ENCODE assay signal across 8 cellular contexts in the genomic region with DNA sequence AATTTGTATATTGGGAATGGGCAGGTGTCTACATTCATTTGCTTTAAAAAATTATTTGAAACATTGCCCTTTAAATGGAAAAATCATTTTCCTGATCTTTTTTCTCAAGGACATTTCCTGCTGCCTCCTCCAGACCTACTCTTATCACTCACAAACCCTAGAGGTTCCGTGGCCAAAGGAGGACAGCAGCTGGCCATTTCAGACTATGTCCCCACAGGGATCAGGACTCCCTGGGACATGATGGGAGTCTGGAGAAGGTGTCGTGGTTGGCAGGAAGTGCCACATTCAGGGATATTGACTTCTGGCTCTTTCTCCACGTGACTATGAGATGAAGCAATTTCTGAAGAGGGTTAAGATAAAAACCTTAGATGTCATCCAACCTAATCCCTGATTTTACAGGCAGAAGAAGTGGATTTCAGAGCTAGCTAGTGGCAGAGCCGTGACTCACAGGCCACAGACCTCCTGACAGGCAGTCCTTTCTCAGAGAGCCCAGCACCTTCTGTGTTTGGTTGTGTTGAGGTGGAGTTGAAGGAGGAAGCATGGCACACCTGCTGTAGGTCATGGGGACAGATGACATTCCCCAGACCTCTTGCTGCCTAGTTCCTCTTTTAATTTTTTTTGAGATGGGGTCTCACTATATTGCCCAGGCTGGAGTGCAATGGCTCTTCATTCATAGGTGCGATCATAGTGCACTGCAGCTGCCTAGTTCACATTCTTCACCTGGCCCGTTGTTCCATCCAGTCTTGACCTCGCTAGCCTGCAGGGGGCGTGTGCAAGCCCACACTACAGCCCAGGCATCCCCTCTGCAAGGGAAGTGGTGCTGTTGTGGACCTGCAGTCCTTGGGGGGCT. TPM values are rescaled to one million over a fixed set of nuclear protein-coding genes. Genes with fewer than 3 reads are reported as not detected.
DNase-seq lines count a peak whose midpoint lies in the region; ATAC-seq and TF ChIP-seq lines count a peak whose summit lies in the region.

No MANE protein-coding gene starts in this region.

- ATAC-seq in foreskin keratinocyte (no peak), upper lobe of left lung (ENCODE audit: low FRiP score in 2 of 2) (no peak)

- H4K20me1 ChIP-seq in OCI-LY7 (ENCODE audit: insufficient read depth, low read length), result no peaks in the 10 kb centered on the region

- intact Hi-C loops in OCI-LY7 (cut with micrococcal nuclease; ENCODE audit: unreplicated experiment) (no loop called here), esophagus muscularis mucosa (cut with DNase I) (no loop called here), vagina (cut with DNase I) (no loop called here)

- TF ChIP-seq CTCF in OCI-LY7 (conservative IDR thresholded peaks at IDR 0.05; ENCODE audit: low read length) (peak; percentile 87), foreskin keratinocyte (conservative IDR thresholded peaks at IDR 0.05) (peak; percentile 60), upper lobe of left lung (IDR thresholded peaks at IDR 0.05) (peak in 4 of 6 experiments; percentile 18 to 27 (median 26)), esophagus muscularis mucosa (IDR thresholded peaks at IDR 0.05) (peak in 1 of 3 experiments; percentile 27), vagina (IDR thresholded peaks at IDR 0.05) (no peak)

- POLR2A ChIA-PET in OCI-LY7 (lab: Charles Lee), result no interaction called here

- H3K79me2 ChIP-seq in OCI-LY7 (ENCODE audit: insufficient read depth, low read depth, low read length), result no peaks in the 10 kb centered on the region

- H3K9me3 ChIP-seq in OCI-LY7 (ENCODE audit: low read length), result no peaks in the 10 kb centered on the region
- no peaks in the 10 kb centered on the region for H3K9me3 ChIP-seq in upper lobe of left lung
- no peaks in the 10 kb centered on the region for H3K9me3 ChIP-seq in esophagus muscularis mucosa
- no peaks in the 10 kb centered on the region for H3K9me3 ChIP-seq in vagina

- no peak overlapping the region for H3K4me2 ChIP-seq in OCI-LY7 (ENCODE audit: low read length)

- H3K4me1 ChIP-seq in OCI-LY7 (ENCODE audit: insufficient read depth, low read length, poor library complexity, severe bottlenecking) (peaks cover 3% of the 10 kb centered on the region), foreskin keratinocyte (no peaks in the 10 kb centered on the region), upper lobe of left lung (no peaks in the 10 kb centered on the region), esophagus muscularis mucosa (no peaks in the 10 kb centered on the region), vagina (no peaks in the 10 kb centered on the region)

- H2AFZ ChIP-seq in OCI-LY7 (ENCODE audit: low read length), result no peak overlapping the region

- H3K9me2 ChIP-seq in OCI-LY7 (ENCODE audit: insufficient read depth, low read length), result no peaks in the 10 kb centered on the region

- TF ChIP-seq POLR2A in upper lobe of left lung (IDR thresholded peaks at IDR 0.05), result no peak
- TF ChIP-seq POLR2A in esophagus muscularis mucosa (IDR thresholded peaks at IDR 0.05; ENCODE audit: low read depth), result no peak
- TF ChIP-seq POLR2A in vagina (IDR thresholded peaks at IDR 0.05), result no peak

- H3K4me3 ChIP-seq in OCI-LY7 (ENCODE audit: low read depth, low read length, poor library complexity, severe bottlenecking), result no peak overlapping the region
- H3K4me3 ChIP-seq in upper lobe of left lung, result no peak overlapping the region
- H3K4me3 ChIP-seq in esophagus muscularis mucosa, result no peak overlapping the region
- H3K4me3 ChIP-seq in vagina, result no peak overlapping the region

- H3K27me3 ChIP-seq in foreskin keratinocyte (peaks cover 5% of the 10 kb centered on the region), upper lobe of left lung (no peaks in the 10 kb centered on the region), esophagus muscularis mucosa (peaks cover 0 to 9% (median 0%) of the 10 kb centered on the region in 4 donors), vagina (no peaks in the 10 kb centered on the region)

- TF ChIP-seq EP300 in upper lobe of left lung (IDR thresholded peaks at IDR 0.05) (no peak), esophagus muscularis mucosa (IDR thresholded peaks at IDR 0.05) (no peak)

- H3K36me3 ChIP-seq in OCI-LY7 (ENCODE audit: insufficient read depth, low read length), result no peaks in the 10 kb centered on the region
- no peaks in the 10 kb centered on the region for H3K36me3 ChIP-seq in upper lobe of left lung
- H3K36me3 ChIP-seq in esophagus muscularis mucosa, result no peaks in the 10 kb centered on the region
- H3K36me3 ChIP-seq in vagina, result no peaks in the 10 kb centered on the region

- peak; percentile 19 for DNase-seq in stimulated activated CD4-positive, alpha-beta T cell treated with anti-CD3 and anti-CD28 coated beads, Interleukin-4, amount 100 ng/mL, for 1 hour
- no peak for DNase-seq in stimulated activated CD4-positive, alpha-beta T cell treated with anti-CD3 and anti-CD28 coated beads, Interleukin-12 subunit alpha, Interleukin-12 subunit beta, amount 100 ng/mL, for 4 hours
- DNase-seq in OCI-LY7 (ENCODE audit: low spot score) (peak; percentile 65), foreskin keratinocyte (no peak), upper lobe of left lung (no peak), amniotic stem cell (lab: John Stamatoyannopoulos, UW) (no peak), esophagus muscularis mucosa (ENCODE audit: extremely low spot score) (no peak), vagina (ENCODE audit: extremely low spot score in 2 of 2) (no peak)

- H3K27ac ChIP-seq in OCI-LY7 (ENCODE audit: low read depth, low read length, poor library complexity, severe bottlenecking), result no peak overlapping the region
- no peak overlapping the region for H3K27ac ChIP-seq in foreskin keratinocyte
- no peak overlapping the region for H3K27ac ChIP-seq in upper lobe of left lung
- no peak overlapping the region for H3K27ac ChIP-seq in esophagus muscularis mucosa (replicated peaks in 1 of 4)
- no peak overlapping the region for H3K27ac ChIP-seq in vagina

- WGBS in upper lobe of left lung, 2 donors, result 46 to 53% methylated on average over 6 to 8 of the region's 8 CpGs
- 59% methylated on average over 8 of the region's 8 CpGs for WGBS in esophagus muscularis mucosa

- CTCF ChIA-PET in OCI-LY7 (lab: Charles Lee; ENCODE audit: unreplicated experiment), result interaction anchor here (1.7 kb wide), 1 partner anchor 63 kb away, joined by 4 read pairs; no protein-coding TSS in a partner anchor

- no TSS peak for BruUV-seq in OCI-LY7 (replicated peaks; lab: Mats Ljungman, UMichigan)

RNA-seq across cellular contexts. Expression of a gene that starts 25.5 kb away (rescaled TPM):
- total RNA-seq in OCI-LY7 (2014; rRNA removed; shearing (Covaris generic)), result not detected in 2 replicates
- total RNA-seq in OCI-LY7 (2022) (not detected in 2 replicates), foreskin keratinocyte (not detected in 2 replicates), upper lobe of left lung (1 to 10 TPM in 4 of 6 donors, under 1 TPM in 2; 0.55 to 5.2 (median 3.3) TPM), esophagus muscularis mucosa (1 to 10 TPM in 3 of 4 donors, under 1 TPM in 1; 0.83 to 5.1 (median 3.5) TPM), vagina (2.7 TPM)
- polyA plus RNA-seq in foreskin keratinocyte, result not detected in 2 replicates

RNA-seq across cellular contexts. Expression of a gene that starts 27.2 kb away (rescaled TPM):
- total RNA-seq in OCI-LY7 (2014; rRNA removed; shearing (Covaris generic)), result not detected in 2 replicates
- total RNA-seq in OCI-LY7 (2022) (not detected in 2 replicates), foreskin keratinocyte (not detected in 2 replicates), upper lobe of left lung (not detected), esophagus muscularis mucosa (not detected), vagina (not detected)
- polyA plus RNA-seq in foreskin keratinocyte, result not detected in 2 replicates

Comparison
In these comparisons a context has a peak if more than half of its experiments do, and no peak if none do; other contexts are left out.
1. DNase-seq: peak in stimulated activated CD4-positive, alpha-beta T cell treated with anti-CD3 and anti-CD28 coated beads, Interleukin-4, amount 100 ng/mL, for 1 hour (single experiment) and OCI-LY7 (single experiment); none in stimulated activated CD4-positive, alpha-beta T cell treated with anti-CD3 and anti-CD28 coated beads, Interleukin-12 subunit alpha, Interleukin-12 subunit beta, amount 100 ng/mL, for 4 hours (single experiment), foreskin keratinocyte (0 of 2), upper lobe of left lung (0 of 2), amniotic stem cell (single experiment), esophagus muscularis mucosa (single experiment) and vagina (0 of 2).
2. CTCF ChIP-seq: peak in OCI-LY7 (single experiment), foreskin keratinocyte (single experiment) and upper lobe of left lung (4 of 6); none in vagina (0 of 3).